Comparison of ENCODE assay signal across 31 cellular contexts in genomic region chr2:112027767-112028166, GRCh38.
"Had no signal": no experiment of that assay in that cellular context is flagged by ENCODE, and none has a peak within 500 bp of the region (broad histone marks: within the 10 kb centered on the region; RNA-seq: fewer than 3 reads in every experiment).

No MANE protein-coding gene starts in this region.

- DNase-seq: natural killer cell; occipital lobe; ovary; posterior cingulate gyrus; psoas muscle; right cardiac atrium; spleen; stimulated activated CD4-positive, alpha-beta T cell treated with anti-CD3 and anti-CD28 coated beads, Interleukin-12 subunit alpha, Interleukin-12 subunit beta, amount 100 ng/mL, for 4 hours; stimulated activated CD4-positive, alpha-beta T cell treated with anti-CD3 and anti-CD28 coated beads, Interleukin-1b, Interleukin-23, amount 100 ng/mL, for 48 hours; stimulated activated CD4-positive, alpha-beta T cell treated with anti-CD3 and anti-CD28 coated beads, Interleukin-4, amount 100 ng/mL, for 1 hour; stimulated activated CD4-positive, alpha-beta T cell treated with anti-CD3 and anti-CD28 coated beads, Interleukin-4, amount 100 ng/mL, for 4 hours; stimulated activated CD8-positive, alpha-beta memory T cell treated with anti-CD3 and anti-CD28 coated beads, Interleukin-4, amount 100 ng/mL, for 48 hours; stimulated activated naive CD4-positive, alpha-beta T cell; stimulated activated naive CD8-positive, alpha-beta T cell treated with anti-CD3 and anti-CD28 coated beads, Interleukin-15, amount 100 ng/mL, for 72 hours; stimulated activated naive CD8-positive, alpha-beta T cell treated with anti-CD3 and anti-CD28 coated beads, Interleukin-15, Interleukin-2, amounts not matched to agents 100 U/mL and 50 U/mL, for 24 hours; substantia nigra; testis; tibial artery; transverse colon; upper lobe of right lung; uterus had no signal

- H3K9me3 ChIP-seq: ovary, psoas muscle, spleen, suprapubic skin, testis, tibial artery, transverse colon, upper lobe of right lung, uterus had no signal

- H3K4me1 ChIP-seq: parathyroid adenoma, testis, uterus had no signal

- H3K4me3 ChIP-seq: neural progenitor cell, ovary, psoas muscle, skin epidermis, smooth muscle cell, spleen, suprapubic skin, testis, tibial artery, transverse colon, upper lobe of right lung, uterus had no signal

- H3K27me3 ChIP-seq: neural progenitor cell, ovary, spleen, suprapubic skin, testis, tibial artery, transverse colon, upper lobe of right lung, uterus had no signal

- H3K27ac Mint-ChIP-seq: natural killer cell; nephron; neural progenitor cell; progenitor cell of endocrine pancreas; stimulated activated memory B cell treated with anti-CD40 and anti-IgM and Interleukin-4, amounts not matched to agents 10 μg/mL and 1 μg/mL and 100 μg/mL, for 72 hours; stimulated activated naive CD8-positive, alpha-beta T cell treated with anti-CD3 and anti-CD28 coated beads, Interleukin-15, amount 100 ng/mL, for 72 hours; type B pancreatic cell had no signal

- H3K4me1 Mint-ChIP-seq: stimulated activated memory B cell treated with anti-CD40 and anti-IgM and Interleukin-4, amounts not matched to agents 10 μg/mL and 1 μg/mL and 100 μg/mL, for 72 hours had no signal

- ATAC-seq: natural killer cell; psoas muscle; right cardiac atrium; sciatic nerve; stimulated activated memory B cell treated with anti-CD40 and anti-IgM and Interleukin-4, amounts not matched to agents 10 μg/mL and 1 μg/mL and 100 μg/mL, for 72 hours; stimulated activated naive CD8-positive, alpha-beta T cell treated with anti-CD3 and anti-CD28 coated beads, Interleukin-15, amount 100 ng/mL, for 72 hours; stimulated activated naive CD8-positive, alpha-beta T cell treated with anti-CD3 and anti-CD28 coated beads, Interleukin-15, Interleukin-2, amounts not matched to agents 100 U/mL and 50 U/mL, for 24 hours; upper lobe of right lung had no signal

- H3K4me3 Mint-ChIP-seq: natural killer cell; nephron; neural progenitor cell; stimulated activated memory B cell treated with anti-CD40 and anti-IgM and Interleukin-4, amounts not matched to agents 10 μg/mL and 1 μg/mL and 100 μg/mL, for 72 hours; stimulated activated naive CD8-positive, alpha-beta T cell treated with anti-CD3 and anti-CD28 coated beads, Interleukin-15, amount 100 ng/mL, for 72 hours; type B pancreatic cell had no signal

- H3K36me3 Mint-ChIP-seq: natural killer cell; neural progenitor cell; stimulated activated memory B cell treated with anti-CD40 and anti-IgM and Interleukin-4, amounts not matched to agents 10 μg/mL and 1 μg/mL and 100 μg/mL, for 72 hours had no signal

- H3K36me3 ChIP-seq: neural progenitor cell, ovary, transverse colon, uterus had no signal

- H3K27me3 Mint-ChIP-seq: progenitor cell of endocrine pancreas, type B pancreatic cell had no signal

- H3K27ac ChIP-seq: neural progenitor cell, ovary, parathyroid adenoma, psoas muscle, skin epidermis, suprapubic skin, testis, tibial artery, transverse colon, upper lobe of right lung, uterus had no signal

- H3K9me3 Mint-ChIP-seq: natural killer cell; nephron; neural progenitor cell; stimulated activated memory B cell treated with anti-CD40 and anti-IgM and Interleukin-4, amounts not matched to agents 10 μg/mL and 1 μg/mL and 100 μg/mL, for 72 hours; stimulated activated naive CD8-positive, alpha-beta T cell treated with anti-CD3 and anti-CD28 coated beads, Interleukin-15, amount 100 ng/mL, for 72 hours had no signal
